Comparison of ENCODE assay signal across 16 cellular contexts in genomic region chr17:17926036-17926435, GRCh38. TPM values are rescaled to one million over a fixed set of nuclear protein-coding genes. Genes with fewer than 3 reads are reported as not detected.
A peak's percentile ranks its signal among the peaks of the same experiment; 100 is the strongest.
DNase-seq lines count a peak whose midpoint lies in the region; ATAC-seq and TF ChIP-seq lines count a peak whose summit lies in the region.
"Had no signal": no experiment of that assay in that cellular context is flagged by ENCODE, and none has a peak within 500 bp of the region (broad histone marks: within the 10 kb centered on the region; RNA-seq: fewer than 3 reads in every experiment).

No MANE protein-coding gene starts in this region.

- H3K27me3 Mint-ChIP-seq in Caco-2 (ENCODE audit: insufficient read depth, unreplicated experiment): no peaks in the 10 kb centered on the region

- H3K9me3 ChIP-seq in Caco-2 (no peaks in the 10 kb centered on the region), Panc1 (ENCODE audit: control insufficient read depth, insufficient read depth, low read depth, low read length) (no peaks in the 10 kb centered on the region)
- H3K9me3 ChIP-seq: A549 had no signal

- in situ Hi-C loops in Panc1 (cut with HindIII; ENCODE audit: low pct_unique_long_range_greater_than_20kb, low sequenced_read_pairs) (no loop called here), GM13977 (cut with MboI; ENCODE audit: low pct_unique_long_range_greater_than_20kb, low sequenced_read_pairs, unreplicated experiment) (no loop called here)

- CTCF ChIA-PET in Caco-2 (lab: Charles Lee) (interaction anchor here (0.7 to 1.1 kb wide), 3 partner anchors 17 to 47 kb away, joined by 3 to 4 read pairs (median 4); partner anchors contain the start of gene DRC3), Panc1 (lab: Charles Lee) (interaction anchor here (0.6 kb wide), 1 partner anchor 35 kb away, joined by 3 read pairs; no protein-coding TSS in a partner anchor)

- H3K4me1 ChIP-seq in Caco-2: peaks cover 55% of the 10 kb centered on the region
- peaks cover 47% of the 10 kb centered on the region for H3K4me1 ChIP-seq in Panc1 (ENCODE audit: control insufficient read depth, insufficient read depth, low read length)

- no peak for ATAC-seq in Panc1
- ATAC-seq in stimulated activated effector memory CD8-positive, alpha-beta T cell treated with anti-CD3 and anti-CD28 coated beads, Interleukin-12 subunit alpha, Interleukin-12 subunit beta, amount 100 ng/mL, for 72 hours: no peak
- ATAC-seq in GM19328 (IDR thresholded peaks at IDR 0.05; ENCODE audit: unreplicated experiment): no peak
- ATAC-seq: A549, HepG2 had no signal

- peak overlapping the region; percentile 76 for H3K27ac Mint-ChIP-seq in Caco-2 (ENCODE audit: unreplicated experiment)
- peak overlapping the region; percentile 67 for H3K27ac Mint-ChIP-seq in stimulated activated effector memory CD8-positive, alpha-beta T cell treated with anti-CD3 and anti-CD28 coated beads, Interleukin-12 subunit alpha, Interleukin-12 subunit beta, amount 100 ng/mL, for 72 hours

- intact Hi-C loops in Caco-2 (cut with micrococcal nuclease; ENCODE audit: unreplicated experiment) (no loop called here), Panc1 (cut with micrococcal nuclease; ENCODE audit: unreplicated experiment) (no loop called here)

- H3K9me3 Mint-ChIP-seq in Caco-2 (ENCODE audit: unreplicated experiment): no peaks in the 10 kb centered on the region
- no peaks in the 10 kb centered on the region for H3K9me3 Mint-ChIP-seq in stimulated activated effector memory CD8-positive, alpha-beta T cell treated with anti-CD3 and anti-CD28 coated beads, Interleukin-12 subunit alpha, Interleukin-12 subunit beta, amount 100 ng/mL, for 72 hours

- DNase-seq in Caco-2 (peak in 1 of 2 experiments; percentile 8), Panc1 (ENCODE audit: low read depth, low spot score) (no peak), GM13977 (ENCODE audit: low spot score) (no peak)
- no peak for DNase-seq in stimulated activated effector memory CD8-positive, alpha-beta T cell treated with anti-CD3 and anti-CD28 coated beads, Interleukin-12 subunit alpha, Interleukin-12 subunit beta, amount 100 ng/mL, for 72 hours (ENCODE audit: low spot score in 2 of 2)
- no peak for DNase-seq in activated CD4-positive, alpha-beta T cell treated with anti-CD3 and anti-CD28 coated beads, Interleukin-2, amount 50 U/mL, for 4 hours
- DNase-seq: C1 segment of cervical spinal cord, DND-41, Kasumi-1, MM.1S, NCI-H1092 treated with DMSO at 0.1 percent for 48 hours, NCI-H2227 treated with DMSO at 0.1 percent for 48 hours, NCI-H524 had no signal

- POLR2A ChIA-PET in Caco-2 (lab: Charles Lee) (interaction anchor here (0.5 kb wide), 1 partner anchor 45 kb away, joined by 3 read pairs; no protein-coding TSS in a partner anchor), Panc1 (lab: Charles Lee) (interaction anchor here (0.6 kb wide), 3 partner anchors 11 to 889 kb away, joined by 3 to 4 read pairs (median 4); no protein-coding TSS in a partner anchor)

- H3K27me3 ChIP-seq in Caco-2 (replicated peaks; ENCODE audit: control insufficient read depth, insufficient read depth, low read length) (no peaks in the 10 kb centered on the region), Panc1 (ENCODE audit: control insufficient read depth, insufficient read depth, low read length) (no peaks in the 10 kb centered on the region), layer of hippocampus (ENCODE audit: control insufficient read depth, insufficient read depth, low read length) (no peaks in the 10 kb centered on the region)

- TF ChIP-seq CTCF in Caco-2 (IDR thresholded peaks at IDR 0.05; ENCODE audit: insufficient read depth in 1 of 2, low read depth in 1 of 2, low read length in 1 of 2, severe bottlenecking in 1 of 2, unreplicated experiment in 1 of 2): no peak
- TF ChIP-seq CTCF in Panc1 (IDR thresholded peaks at IDR 0.05): no peak
- no peak for TF ChIP-seq CTCF in GM13977 (IDR thresholded peaks at IDR 0.05; ENCODE audit: extremely low read depth, insufficient read depth, missing control alignments)

- peaks cover 13% of the 10 kb centered on the region for H3K36me3 Mint-ChIP-seq in Caco-2 (ENCODE audit: insufficient read depth, unreplicated experiment)
- no peaks in the 10 kb centered on the region for H3K36me3 Mint-ChIP-seq in stimulated activated effector memory CD8-positive, alpha-beta T cell treated with anti-CD3 and anti-CD28 coated beads, Interleukin-12 subunit alpha, Interleukin-12 subunit beta, amount 100 ng/mL, for 72 hours

- H3K4me3 ChIP-seq in Caco-2 (ENCODE audit: low read depth, low read length): no peak overlapping the region
- H3K4me3 ChIP-seq in Panc1 (ENCODE audit: low read depth in 2 of 2, low read length in 2 of 2): no peak overlapping the region
- H3K4me3 ChIP-seq: A549 had no signal

- no peak overlapping the region for H3K4me3 Mint-ChIP-seq in Caco-2 (ENCODE audit: unreplicated experiment)
- no peak overlapping the region for H3K4me3 Mint-ChIP-seq in stimulated activated effector memory CD8-positive, alpha-beta T cell treated with anti-CD3 and anti-CD28 coated beads, Interleukin-12 subunit alpha, Interleukin-12 subunit beta, amount 100 ng/mL, for 72 hours

- H3K27ac ChIP-seq in Panc1 (ENCODE audit: low read length) (peak overlapping the region; percentile 41), layer of hippocampus (ENCODE audit: low read depth, low read length) (peak overlapping the region; percentile 5)

- H3K36me3 ChIP-seq in Caco-2 (ENCODE audit: control insufficient read depth, insufficient read depth, low read length) (no peaks in the 10 kb centered on the region), Panc1 (ENCODE audit: control insufficient read depth, insufficient read depth, low read length) (no peaks in the 10 kb centered on the region)

- peaks cover 43% of the 10 kb centered on the region for H3K4me1 Mint-ChIP-seq in Caco-2 (ENCODE audit: low read depth, unreplicated experiment)
- H3K4me1 Mint-ChIP-seq in stimulated activated effector memory CD8-positive, alpha-beta T cell treated with anti-CD3 and anti-CD28 coated beads, Interleukin-12 subunit alpha, Interleukin-12 subunit beta, amount 100 ng/mL, for 72 hours: peaks cover 21% of the 10 kb centered on the region

- BruUV-seq in Caco-2 (replicated peaks; lab: Mats Ljungman, UMichigan) (no TSS peak), Panc1 (replicated peaks; lab: Mats Ljungman, UMichigan) (no TSS peak)

RNA-seq across cellular contexts. Expression of gene TOM1L2, which starts 46.2 kb away (rescaled TPM):
- total RNA-seq in Caco-2 (2022) (35.5 and 43.3 TPM in 2 replicates), Panc1 (2021; ENCODE audit: unreplicated experiment) (45.2 TPM)
- polyA plus RNA-seq in Panc1 (2012; ENCODE audit: insufficient read length): 39.0 TPM

RNA-seq across cellular contexts. Expression of gene DRC3, which starts 46.6 kb away (rescaled TPM):
- 1.6 and 2.1 TPM in 2 replicates for total RNA-seq in Caco-2 (2022)
- 3.6 TPM for total RNA-seq in Panc1 (2021; ENCODE audit: unreplicated experiment)
- 3.7 TPM for polyA plus RNA-seq in Panc1 (2012; ENCODE audit: insufficient read length)
